ENCODE assay signal across 8 cellular contexts in genomic region chr10:13161267-13162012, GRCh38. TPM values are rescaled to one million over a fixed set of nuclear protein-coding genes. Genes with fewer than 3 reads are reported as not detected.
DNase-seq lines count a peak whose midpoint lies in the region; ATAC-seq and TF ChIP-seq lines count a peak whose summit lies in the region.

TSS of gene MCM10 (plus strand) at chr10:13161558. CDS start at chr10:13164203, 2,645 bp downstream.

- peaks cover 34% of the 10 kb centered on the region for H3K4me1 Mint-ChIP-seq in activated naive CD4-positive, alpha-beta T cell treated with anti-CD3 and anti-CD28 coated beads, Interleukin-2, amount 10 ng/mL, durations not matched to agents 7 days and 5 days

- no peak within 1 kb of the TSS for H3K27ac ChIP-seq in SK-N-MC
- H3K27ac ChIP-seq in thymus (ENCODE audit: low read depth), result no peak within 1 kb of the TSS

- H3K9me3 ChIP-seq in SK-N-MC (ENCODE audit: low read depth, low read length), result no peaks in the 10 kb centered on the region
- H3K9me3 ChIP-seq in thymus (ENCODE audit: control insufficient read depth), result no peaks in the 10 kb centered on the region

- DNase-seq in GM10248 (ENCODE audit: extremely low spot score) (peak; percentile 97), NB4 (ENCODE audit: low read depth) (peak; percentile 97), SK-N-MC (ENCODE audit: low read depth, low spot score) (peak; percentile 86), glomerular endothelial cell (ENCODE audit: extremely low read depth, low read depth, low spot score) (peak; percentile 97), omental fat pad (ENCODE audit: low spot score) (peak; percentile 99)
- DNase-seq in activated naive CD4-positive, alpha-beta T cell treated with anti-CD3 and anti-CD28 coated beads, Interleukin-2, amount 10 ng/mL, durations not matched to agents 7 days and 5 days, result peak; percentile 99

- no peaks in the 10 kb centered on the region for H3K27me3 ChIP-seq in thymus (ENCODE audit: control insufficient read depth, insufficient read depth)

- H3K4me3 ChIP-seq in NB4 (ENCODE audit: low read depth, low read length), result peak within 1 kb of the TSS; percentile 90
- peak within 1 kb of the TSS; percentile 84 for H3K4me3 ChIP-seq in SK-N-MC
- peak within 1 kb of the TSS; percentile 67 for H3K4me3 ChIP-seq in thymus (ENCODE audit: low read length)

- ATAC-seq in HG02571 (IDR thresholded peaks at IDR 0.05; ENCODE audit: unreplicated experiment) (peak; percentile 100), omental fat pad (ENCODE audit: low FRiP score) (peak; percentile 100)

- TF ChIP-seq POLR2A in NB4 (IDR thresholded peaks at IDR 0.05; ENCODE audit: extremely low read depth, insufficient read length), result peak; percentile 53

- H3K36me3 ChIP-seq in SK-N-MC (ENCODE audit: insufficient read depth, low read length) (peaks cover 4% of the 10 kb centered on the region; the same call in 1 of the 2 replicates), thymus (ENCODE audit: control insufficient read depth, insufficient read depth) (no peaks in the 10 kb centered on the region)

- no peaks in the 10 kb centered on the region for H3K27me3 Mint-ChIP-seq in activated naive CD4-positive, alpha-beta T cell treated with anti-CD3 and anti-CD28 coated beads, Interleukin-2, amount 10 ng/mL, durations not matched to agents 7 days and 5 days

- TF ChIP-seq CTCF in GM10248 (IDR thresholded peaks at IDR 0.05; ENCODE audit: control extremely low read depth, extremely low read depth, low read depth, missing control alignments), result peak; percentile 71
- TF ChIP-seq CTCF in NB4 (IDR thresholded peaks at IDR 0.05; ENCODE audit: low read depth, low read length), result peak; percentile 37
- TF ChIP-seq CTCF in omental fat pad (IDR thresholded peaks at IDR 0.05), result peak in 1 of 3 donors; percentile 50

- H3K36me3 Mint-ChIP-seq in activated naive CD4-positive, alpha-beta T cell treated with anti-CD3 and anti-CD28 coated beads, Interleukin-2, amount 10 ng/mL, durations not matched to agents 7 days and 5 days, result peaks cover 11% of the 10 kb centered on the region

- under 1% methylated on average over 59 of the region's 59 CpGs for WGBS in thymus

- H3K4me1 ChIP-seq in thymus (ENCODE audit: control insufficient read depth, insufficient read depth, low read length), result peaks cover 4% of the 10 kb centered on the region

- no peaks in the 10 kb centered on the region for H3K9me3 Mint-ChIP-seq in activated naive CD4-positive, alpha-beta T cell treated with anti-CD3 and anti-CD28 coated beads, Interleukin-2, amount 10 ng/mL, durations not matched to agents 7 days and 5 days

- CTCF ChIA-PET in GM10248 (lab: Yijun Ruan, JAX), result interaction anchor here (0.7 to 4.2 kb wide), 21 partner anchors 9 to 279 kb away, joined by 3 to 64 read pairs (median 5); partner anchors contain the start of genes OPTN and PHYH
- CTCF ChIA-PET in activated naive CD4-positive, alpha-beta T cell treated with anti-CD3 and anti-CD28 coated beads, Interleukin-2, amount 10 ng/mL, durations not matched to agents 7 days and 5 days (lab: Charles Lee), result interaction anchor here (0.6 to 2.6 kb wide), 9 partner anchors 14 to 190 kb away, joined by 3 to 13 read pairs (median 3); partner anchors contain the start of gene OPTN

- peak within 1 kb of the TSS; percentile 88 for H3K4me3 Mint-ChIP-seq in activated naive CD4-positive, alpha-beta T cell treated with anti-CD3 and anti-CD28 coated beads, Interleukin-2, amount 10 ng/mL, durations not matched to agents 7 days and 5 days

- POLR2A ChIA-PET in GM10248 (lab: Yijun Ruan, JAX), result interaction anchor here (0.7 kb wide), 1 partner anchor 189 kb away, joined by 3 read pairs; no protein-coding TSS in a partner anchor

- H3K27ac Mint-ChIP-seq in activated naive CD4-positive, alpha-beta T cell treated with anti-CD3 and anti-CD28 coated beads, Interleukin-2, amount 10 ng/mL, durations not matched to agents 7 days and 5 days, result peak within 1 kb of the TSS; percentile 81

- peak within 1 kb of the TSS; percentile 80 for H3K9ac ChIP-seq in SK-N-MC (ENCODE audit: insufficient read length)

RNA-seq across cellular contexts. Expression of gene MCM10, which starts in this region (rescaled TPM):
- total RNA-seq in glomerular endothelial cell, result 2.9 and 13.2 TPM in 2 replicates
- 1 to 10 TPM; 1.3 to 7.6 (median 2.8) TPM for total RNA-seq in omental fat pad
- 0.27 TPM for polyA plus RNA-seq in thymus
